In the genomic region with DNA sequence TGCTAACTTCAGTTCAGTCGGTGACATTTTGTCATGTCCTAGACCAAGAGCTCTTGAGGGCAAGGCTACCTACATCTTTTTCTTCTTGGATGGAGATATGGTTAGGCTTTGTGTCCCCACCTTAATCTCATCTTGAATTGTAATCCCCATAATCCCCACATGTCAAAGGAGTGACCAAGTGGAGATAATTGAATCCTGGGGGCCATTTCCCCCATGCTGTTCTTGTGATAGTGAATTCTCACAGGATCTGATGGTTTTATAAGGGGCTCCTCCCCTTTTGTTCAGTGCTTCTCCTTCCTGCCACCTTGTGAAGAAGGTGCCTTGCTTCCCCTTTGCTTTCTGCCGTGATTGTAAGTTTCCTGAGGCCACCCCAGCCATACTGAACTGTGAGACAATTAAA, we compare ENCODE assay signal across 22 cellular contexts. TPM values are rescaled to one million over a fixed set of nuclear protein-coding genes. Genes with fewer than 3 reads are reported as not detected.
"Had no signal": no experiment of that assay in that cellular context is flagged by ENCODE, and none has a peak within 500 bp of the region (broad histone marks: within the 10 kb centered on the region; RNA-seq: fewer than 3 reads in every experiment).

No MANE protein-coding gene starts in this region.

- DNase-seq: Karpas-422, KG1, MG63, NCI-H1092 treated with DMSO at 0.1 percent for 48 hours, NCI-H1417, NCI-H1436 treated with DMSO at 0.1 percent for 48 hours, NCI-H1694, NCI-H187 treated with DMSO at 0.1 percent for 48 hours, NCI-H2029 treated with DMSO at 0.1 percent for 48 hours, NCI-H2171 treated with DMSO at 0.1 percent for 48 hours, NCI-H345, NCI-H446 treated with DMSO at 0.1 percent for 48 hours, NCI-H510A treated with DMSO at 0.1 percent for 48 hours, NCI-H526, SHP77 treated with DMSO at 0.1 percent for 48 hours, SJCRH30 had no signal

- H3K4me3 ChIP-seq: MG63, SJCRH30 had no signal

- H3K27me3 ChIP-seq: MG63, SJCRH30 had no signal

- H3K27ac ChIP-seq: RWPE1, SJCRH30 had no signal

- H3K9me3 ChIP-seq: MG63, SJCRH30 had no signal

- ATAC-seq: HepG2, Panc1, SK-N-SH treated with all-trans-retinoic acid at 6 μM for 48 hours had no signal

- H3K36me3 ChIP-seq: SJCRH30 had no signal

RNA-seq across cellular contexts. Expression of gene CFAP90, which starts 2.1 kb away (rescaled TPM):
- total RNA-seq: HT1080, IMR-90, SJCRH30 had no signal
